Comparison of ENCODE assay signal across 8 cellular contexts in genomic region chr1:8351693-8352470, GRCh38. TPM values are rescaled to one million over a fixed set of nuclear protein-coding genes. Genes with fewer than 3 reads are reported as not detected.
DNase-seq lines count a peak whose midpoint lies in the region; ATAC-seq and TF ChIP-seq lines count a peak whose summit lies in the region.

No MANE protein-coding gene starts in this region.

- TF ChIP-seq RAD21 in SK-N-SH (IDR thresholded peaks at IDR 0.05; ENCODE audit: low read length), result no peak

- no peak overlapping the region; a peak in 1 of 4 replicates for H3K4me3 ChIP-seq in SK-N-SH (ENCODE audit: low read depth in 2 of 2, low read length in 1 of 2)
- no peak overlapping the region for H3K4me3 ChIP-seq in stomach

- WGBS in SK-N-SH (ENCODE audit: low lambda C conversion rate), result 90% methylated on average over 7 of the region's 13 CpGs
- 57 to 68% (median 66%) methylated on average over 12 to 13 of the region's 13 CpGs for WGBS in stomach, 5 donors

- peak; percentile 12 for ATAC-seq in Right ventricle myocardium superior (ENCODE audit: poor library complexity)

- no peaks in the 10 kb centered on the region for H4K20me1 ChIP-seq in SK-N-SH (ENCODE audit: insufficient read depth)

- CTCF ChIA-PET in SK-N-SH (lab: Yijun Ruan, JAX), result interaction anchor here (0.6 to 4.9 kb wide), 15 partner anchors 8 to 376 kb away, joined by 3 to 69 read pairs (median 5); partner anchors contain the start of gene SLC45A1

- no peak overlapping the region for H3K27ac Mint-ChIP-seq in activated T-helper 1 cell treated with anti-CD3 and anti-CD28 coated beads, Interleukin-12 subunit alpha, Interleukin-12 subunit beta, Interleukin-2, Interleukin-4 antibody, amounts not matched to agents 30 ng/mL and 10 ng/mL and 1 ng/mL, durations not matched to agents 14 hours and 24 hours and 36 hours

- H3K36me3 Mint-ChIP-seq in activated T-helper 1 cell treated with anti-CD3 and anti-CD28 coated beads, Interleukin-12 subunit alpha, Interleukin-12 subunit beta, Interleukin-2, Interleukin-4 antibody, amounts not matched to agents 30 ng/mL and 10 ng/mL and 1 ng/mL, durations not matched to agents 14 hours and 24 hours and 36 hours (ENCODE audit: low read depth), result peaks cover 9% of the 10 kb centered on the region

- H3K4me3 Mint-ChIP-seq in activated T-helper 1 cell treated with anti-CD3 and anti-CD28 coated beads, Interleukin-12 subunit alpha, Interleukin-12 subunit beta, Interleukin-2, Interleukin-4 antibody, amounts not matched to agents 30 ng/mL and 10 ng/mL and 1 ng/mL, durations not matched to agents 14 hours and 24 hours and 36 hours, result no peak overlapping the region

- H3K9me3 ChIP-seq in SK-N-SH (no peaks in the 10 kb centered on the region), stomach (no peaks in the 10 kb centered on the region)

- intact Hi-C loops in Right ventricle myocardium superior (cut with DNase I) (no loop called here), stomach (cut with DNase I; ENCODE audit: low total_unique reads) (no loop called here)
- intact Hi-C loops in activated T-helper 1 cell treated with anti-CD3 and anti-CD28 coated beads, Interleukin-12 subunit alpha, Interleukin-12 subunit beta, Interleukin-2, Interleukin-4 antibody, amounts not matched to agents 30 ng/mL and 10 ng/mL and 1 ng/mL, durations not matched to agents 14 hours and 24 hours and 36 hours (cut with micrococcal nuclease), result no loop called here

- no peaks in the 10 kb centered on the region for H3K27me3 Mint-ChIP-seq in activated T-helper 1 cell treated with anti-CD3 and anti-CD28 coated beads, Interleukin-12 subunit alpha, Interleukin-12 subunit beta, Interleukin-2, Interleukin-4 antibody, amounts not matched to agents 30 ng/mL and 10 ng/mL and 1 ng/mL, durations not matched to agents 14 hours and 24 hours and 36 hours (ENCODE audit: insufficient read depth)

- no peak for TF ChIP-seq POLR2A in stomach (IDR thresholded peaks at IDR 0.05)

- H3K4me1 ChIP-seq in SK-N-SH (ENCODE audit: control insufficient read depth in 1 of 2, insufficient read depth in 2 of 2, low read depth in 1 of 2, low read length in 1 of 2) (peaks cover 0 to 17% of the 10 kb centered on the region in 2 experiments; a peak in 1 of 4 replicates), stomach (peaks cover 9 to 57% (median 27%) of the 10 kb centered on the region in 4 donors)

- peaks cover 4% of the 10 kb centered on the region for H3F3A ChIP-seq in SK-N-SH (replicated peaks; ENCODE audit: insufficient read depth)

- no peak for TF ChIP-seq EP300 in SK-N-SH (IDR thresholded peaks at IDR 0.05; ENCODE audit: borderline replicate concordance in 1 of 2, low read depth in 1 of 2, low read length in 1 of 2)
- no peak for TF ChIP-seq EP300 in stomach (IDR thresholded peaks at IDR 0.05)

- peak; percentile 61 for TF ChIP-seq CTCF in SK-N-SH (IDR thresholded peaks at IDR 0.05)
- peak in 4 of 7 experiments; percentile 57 to 73 (median 60) for TF ChIP-seq CTCF in stomach (IDR thresholded peaks at IDR 0.05)

- no peak overlapping the region for H3K9ac ChIP-seq in SK-N-SH

- no peaks in the 10 kb centered on the region for H3K9me2 ChIP-seq in SK-N-SH

- H3K27me3 ChIP-seq in SK-N-SH (ENCODE audit: insufficient read depth), result no peaks in the 10 kb centered on the region
- no peaks in the 10 kb centered on the region for H3K27me3 ChIP-seq in stomach

- H3K79me2 ChIP-seq in SK-N-SH (ENCODE audit: insufficient read depth), result no peaks in the 10 kb centered on the region

- peak; percentile 35 for DNase-seq in activated T-cell treated with anti-CD3 and anti-CD28 coated beads, Interleukin-2, amount 50 U/mL, for 1 hour
- DNase-seq in activated T-cell treated with anti-CD3 and anti-CD28 coated beads for 4 hours, result no peak
- peak; percentile 75 for DNase-seq in SK-N-SH
- DNase-seq in Right ventricle myocardium superior, result no peak
- DNase-seq in stomach, result no peak
- no peak for DNase-seq in pons (ENCODE audit: low spot score)
- no peak for DNase-seq in activated T-helper 1 cell treated with anti-CD3 and anti-CD28 coated beads, Interleukin-12 subunit alpha, Interleukin-12 subunit beta, Interleukin-2, Interleukin-4 antibody, amounts not matched to agents 30 ng/mL and 10 ng/mL and 1 ng/mL, durations not matched to agents 14 hours and 24 hours and 36 hours (ENCODE audit: low spot score)
- no peak for DNase-seq in COLO829 (ENCODE audit: low spot score)

- H3K27ac ChIP-seq in SK-N-SH (ENCODE audit: low read depth in 2 of 2, low read length in 1 of 2) (no peak overlapping the region; a peak in 1 of 4 replicates), stomach (peak overlapping the region in 3 of 5 donors; percentile 31 to 80 (median 78))

- no peaks in the 10 kb centered on the region for H3K9me3 Mint-ChIP-seq in activated T-helper 1 cell treated with anti-CD3 and anti-CD28 coated beads, Interleukin-12 subunit alpha, Interleukin-12 subunit beta, Interleukin-2, Interleukin-4 antibody, amounts not matched to agents 30 ng/mL and 10 ng/mL and 1 ng/mL, durations not matched to agents 14 hours and 24 hours and 36 hours

- no peak overlapping the region for H3K4me2 ChIP-seq in SK-N-SH

- H3K36me3 ChIP-seq in SK-N-SH (replicated peaks in 1 of 2; ENCODE audit: control insufficient read depth in 1 of 2, insufficient read depth in 2 of 2, low read length in 1 of 2) (peaks cover 0 to 47% of the 10 kb centered on the region in 2 experiments), stomach (peaks cover 32 to 47% (median 43%) of the 10 kb centered on the region in 4 donors)

- peaks cover 4% of the 10 kb centered on the region for H3K4me1 Mint-ChIP-seq in activated T-helper 1 cell treated with anti-CD3 and anti-CD28 coated beads, Interleukin-12 subunit alpha, Interleukin-12 subunit beta, Interleukin-2, Interleukin-4 antibody, amounts not matched to agents 30 ng/mL and 10 ng/mL and 1 ng/mL, durations not matched to agents 14 hours and 24 hours and 36 hours (ENCODE audit: low read depth)

- no peak overlapping the region for H2AFZ ChIP-seq in SK-N-SH (ENCODE audit: low read depth)

- POLR2A ChIA-PET in SK-N-SH (lab: Yijun Ruan, JAX), result no interaction called here

TF ChIP-seq in SK-N-SH, 30 proteins besides CTCF, POLR2A, EP300 and RAD21:
- TF ChIP-seq ZBTB33 (IDR thresholded peaks at IDR 0.05; ENCODE audit: borderline replicate concordance, low read depth) (no peak), POLR2AphosphoS5 (IDR thresholded peaks at IDR 0.05; ENCODE audit: low read depth, low read length) (0 out of 2 replicates have a peak, but pooled peaks have one; percentile 7), IRF3 (IDR thresholded peaks at IDR 0.05; ENCODE audit: low read depth, low read length) (no peak), SMC3 (IDR thresholded peaks at IDR 0.05; ENCODE audit: low read depth, low read length) (peak; percentile 33; the same call in 1 of the 2 replicates)

RNA-seq across cellular contexts. Expression of gene SLC45A1, which starts 34.0 kb away (rescaled TPM):
- polyA plus RNA-seq in SK-N-SH (2012; rRNA removed), result 1.4 and 2.5 TPM in 2 replicates
- polyA plus RNA-seq in SK-N-SH (2012; cell fraction: cytosol; rRNA removed), result 1.1 and 2.0 TPM in 2 replicates
- polyA plus RNA-seq in SK-N-SH (2012; cell fraction: nucleus; rRNA removed), result 4.1 and 4.3 TPM in 2 replicates
- total RNA-seq in Right ventricle myocardium superior, result 1.9 TPM
- total RNA-seq in stomach, result 1 to 10 TPM in 2 of 5 donors, not detected in 3; 2.4 to 3.0 TPM
- polyA plus RNA-seq in stomach, result 1 to 10 TPM; 1.1 to 2.5 (median 1.6) TPM
- 0.39 and 0.57 TPM in 2 replicates for total RNA-seq in activated T-helper 1 cell treated with anti-CD3 and anti-CD28 coated beads, Interleukin-12 subunit alpha, Interleukin-12 subunit beta, Interleukin-2, Interleukin-4 antibody, amounts not matched to agents 30 ng/mL and 10 ng/mL and 1 ng/mL, durations not matched to agents 14 hours and 24 hours and 36 hours

Comparison
In these comparisons a context has a peak if more than half of its experiments do, and no peak if none do; other contexts are left out.
1. DNase-seq: peak in activated T-cell treated with anti-CD3 and anti-CD28 coated beads, Interleukin-2, amount 50 U/mL, for 1 hour (single experiment) and SK-N-SH (single experiment); none in activated T-cell treated with anti-CD3 and anti-CD28 coated beads for 4 hours (single experiment), Right ventricle myocardium superior (single experiment), stomach (single experiment), pons (single experiment), activated T-helper 1 cell treated with anti-CD3 and anti-CD28 coated beads, Interleukin-12 subunit alpha, Interleukin-12 subunit beta, Interleukin-2, Interleukin-4 antibody, amounts not matched to agents 30 ng/mL and 10 ng/mL and 1 ng/mL, durations not matched to agents 14 hours and 24 hours and 36 hours (single experiment) and COLO829 (single experiment).
2. H3K27ac ChIP-seq: peak in stomach (3 of 5); none in SK-N-SH (0 of 2).